ENCODE assay signal across 22 cellular contexts in the genomic region with DNA sequence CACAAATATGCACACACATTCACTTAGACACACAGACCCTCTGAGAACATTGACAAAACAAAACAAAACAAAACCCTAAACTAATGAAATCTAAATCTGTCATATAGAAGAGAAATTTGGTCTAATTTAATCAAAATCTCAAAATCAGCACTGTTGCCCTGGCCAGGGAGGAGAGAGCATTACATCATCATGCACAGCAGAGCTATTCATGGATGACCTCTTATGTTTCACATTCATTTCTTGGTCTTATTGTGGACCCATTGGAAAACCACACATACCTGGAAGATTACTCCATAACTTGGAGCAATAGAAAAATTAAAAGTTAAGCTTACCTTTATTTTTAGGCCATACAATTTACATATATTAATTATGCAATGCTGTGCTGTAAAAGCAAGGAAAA.
DNase-seq lines count a peak whose midpoint lies in the region; ATAC-seq and TF ChIP-seq lines count a peak whose summit lies in the region.
"Had no signal": no experiment of that assay in that cellular context is flagged by ENCODE, and none has a peak within 500 bp of the region (broad histone marks: within the 10 kb centered on the region; RNA-seq: fewer than 3 reads in every experiment).

No MANE protein-coding gene starts in this region.

- ATAC-seq in HG03460 (IDR thresholded peaks at IDR 0.05; ENCODE audit: unreplicated experiment) (no peak), esophagus mucosa (no peak)
- ATAC-seq: natural killer cell, T-helper 17 cell had no signal

- peak overlapping the region; percentile 22 for H2AFZ ChIP-seq in ACC112 (ENCODE audit: low read length, unreplicated experiment)

- H3K4me3 ChIP-seq in ACC112 (ENCODE audit: low read depth, low read length) (no peak overlapping the region), brain microvascular endothelial cell (ENCODE audit: low read depth, low read length) (no peak overlapping the region)
- H3K4me3 ChIP-seq: BLaER1 treated with 17β-estradiol and CSF1 and Interleukin-3, amounts not matched to agents 10 nM and 100 nM; MG63; ovary; sigmoid colon; SK-N-MC had no signal

- no peaks in the 10 kb centered on the region for H3K79me2 ChIP-seq in ACC112 (ENCODE audit: control insufficient read depth, insufficient read depth, low read length, unreplicated experiment)

- no peak for TF ChIP-seq CTCF in brain microvascular endothelial cell (IDR thresholded peaks at IDR 0.05; ENCODE audit: low read depth, low read length, missing control alignments)

- peak overlapping the region; percentile 69 for H3K27ac ChIP-seq in ACC112 (ENCODE audit: low read depth, low read length)
- H3K27ac ChIP-seq in brain microvascular endothelial cell: no peak overlapping the region
- H3K27ac ChIP-seq: BLaER1 treated with 17β-estradiol and CSF1 and Interleukin-3, amounts not matched to agents 10 nM and 100 nM; HL-60; ovary; sigmoid colon; SK-N-MC had no signal

- H3K27me3 ChIP-seq in ACC112 (ENCODE audit: insufficient read depth, low read length) (no peaks in the 10 kb centered on the region), brain microvascular endothelial cell (replicated peaks) (no peaks in the 10 kb centered on the region)
- H3K27me3 ChIP-seq: BLaER1 treated with 17β-estradiol and CSF1 and Interleukin-3, amounts not matched to agents 10 nM and 100 nM; MG63; ovary; sigmoid colon had no signal

- DNase-seq in HCEC 1CT (peak; percentile 47), brain microvascular endothelial cell (peak; percentile 31), hepatic stellate cell (ENCODE audit: low spot score) (peak; percentile 23), T-helper 2 cell (no peak), SHP77 treated with DMSO at 0.1 percent for 48 hours (lab: John Stamatoyannopoulos, UW) (no peak)
- DNase-seq: activated CD4-positive, alpha-beta T cell treated with anti-CD3 and anti-CD28 coated beads, Interleukin-2, amount 10 ng/mL, durations not matched to agents 24 days and 14 days; cortex of kidney; kidney; mesendoderm; MG63; natural killer cell; NCI-H1436; NCI-H526; ovary; sigmoid colon; T-helper 17 cell had no signal

- peaks cover 19% of the 10 kb centered on the region for H3K4me1 ChIP-seq in ACC112 (ENCODE audit: control insufficient read depth, insufficient read depth, low read length, unreplicated experiment)
- H3K4me1 ChIP-seq: BLaER1 treated with 17β-estradiol and CSF1 and Interleukin-3, amounts not matched to agents 10 nM and 100 nM; sigmoid colon had no signal

- in situ Hi-C loops in brain microvascular endothelial cell (cut with HindIII; ENCODE audit: low pct_ligation_motif_present, low sequenced_read_pairs): no loop called here

- H3K36me3 ChIP-seq in ACC112 (ENCODE audit: insufficient read depth, low read length) (no peaks in the 10 kb centered on the region), brain microvascular endothelial cell (replicated peaks) (no peaks in the 10 kb centered on the region)
- H3K36me3 ChIP-seq: BLaER1 treated with 17β-estradiol and CSF1 and Interleukin-3, amounts not matched to agents 10 nM and 100 nM; MG63; ovary; sigmoid colon had no signal

Comparison
In these comparisons a context has a peak if more than half of its experiments do, and no peak if none do; other contexts are left out.
1. DNase-seq: peak in HCEC 1CT (single experiment), brain microvascular endothelial cell (single experiment) and hepatic stellate cell (single experiment); none in T-helper 2 cell (0 of 5) and SHP77 treated with DMSO at 0.1 percent for 48 hours (single experiment).